In genomic region chr10:24333736-24334135, GRCh38 we compare ENCODE assay signal across 26 cellular contexts.
A peak's percentile ranks its signal among the peaks of the same experiment; 100 is the strongest.
DNase-seq lines count a peak whose midpoint lies in the region; ATAC-seq and TF ChIP-seq lines count a peak whose summit lies in the region.
"Had no signal": no experiment of that assay in that cellular context is flagged by ENCODE, and none has a peak within 500 bp of the region (broad histone marks: within the 10 kb centered on the region; RNA-seq: fewer than 3 reads in every experiment).

No MANE protein-coding gene starts in this region.

- H3K4me1 ChIP-seq in right lobe of liver = no peaks in the 10 kb centered on the region
- H3K4me1 ChIP-seq: prostate gland had no signal

- ATAC-seq in right lobe of liver = no peak
- ATAC-seq: activated T-cell treated with anti-CD3 and anti-CD28 coated beads, Interleukin-2, amount 50 U/mL, for 4 hours; GM12878; HepG2; PC-3; Right ventricle myocardium inferior had no signal

- H3K4me3 Mint-ChIP-seq in chondrocyte (ENCODE audit: unreplicated experiment) = no peak overlapping the region
- H3K4me3 Mint-ChIP-seq in mesothelial cell of epicardium = no peak overlapping the region
- H3K4me3 Mint-ChIP-seq: activated CD4-positive, alpha-beta T cell treated with anti-CD3 and anti-CD28 coated beads, Interleukin-2, amount 10 ng/mL, durations not matched to agents 7 days and 5 days; activated T-cell treated with anti-CD3 and anti-CD28 coated beads, Interleukin-2, amount 50 U/mL, for 4 hours; CD14-positive monocyte; dendritic cell treated with granulocyte-macrophage colony-stimulating factor and Interleukin-4, amounts not matched to agents 40 ng/mL and 50 ng/mL, for 4 days had no signal

- peak; percentile 75 for DNase-seq in AG10803 (ENCODE audit: low read depth)
- DNase-seq in NCI-H226 = peak; percentile 42
- no peak for DNase-seq in chondrocyte (ENCODE audit: low spot score)
- no peak for DNase-seq in mesothelial cell of epicardium (ENCODE audit: low spot score in 2 of 2, unreplicated experiment in 2 of 2)
- no peak for DNase-seq in SHP77 (lab: John Stamatoyannopoulos, UW)
- DNase-seq in NCI-H345 treated with DMSO at 0.1 percent for 48 hours (lab: John Stamatoyannopoulos, UW; ENCODE audit: unreplicated experiment) = no peak
- no peak for DNase-seq in RWPE1 (ENCODE audit: low spot score)
- no peak for DNase-seq in right lobe of liver
- DNase-seq: ACHN; activated CD4-positive, alpha-beta T cell treated with anti-CD3 and anti-CD28 coated beads, Interleukin-2, amount 10 ng/mL, durations not matched to agents 7 days and 5 days; activated T-cell treated with anti-CD3 and anti-CD28 coated beads, Interleukin-2, amount 50 U/mL, for 4 hours; Calu3; DND-41; NCI-H1694 treated with DMSO at 0.1 percent for 48 hours; NCI-H2171; NCI-H524; PC-3; stimulated activated naive CD4-positive, alpha-beta T cell had no signal

- no peaks in the 10 kb centered on the region for H3K9me3 ChIP-seq in right lobe of liver
- H3K9me3 ChIP-seq: prostate gland, suprapubic skin had no signal

- CTCF ChIA-PET in RWPE1 (lab: Yijun Ruan, JAX) = interaction anchor here (0.9 kb wide), 1 partner anchor 27 kb away, joined by 3 read pairs; no protein-coding TSS in a partner anchor

- H3K36me3 Mint-ChIP-seq in chondrocyte (ENCODE audit: low read depth) (no peaks in the 10 kb centered on the region), mesothelial cell of epicardium (peaks cover 18% of the 10 kb centered on the region)
- H3K36me3 Mint-ChIP-seq: CD14-positive monocyte had no signal

- H3K4me3 ChIP-seq in AG10803 (ENCODE audit: low read length) (no peak overlapping the region), right lobe of liver (no peak overlapping the region)
- H3K4me3 ChIP-seq: GM12878, prostate gland, suprapubic skin had no signal

- no peaks in the 10 kb centered on the region for H3K36me3 ChIP-seq in right lobe of liver
- H3K36me3 ChIP-seq: prostate gland, suprapubic skin had no signal

- TF ChIP-seq CTCF in AG10803 (conservative IDR thresholded peaks at IDR 0.05; ENCODE audit: low read length) (no peak), chondrocyte (IDR thresholded peaks at IDR 0.05) (no peak), mesothelial cell of epicardium (IDR thresholded peaks at IDR 0.05; ENCODE audit: unreplicated experiment) (no peak), RWPE1 (conservative IDR thresholded peaks at IDR 0.05; ENCODE audit: low read depth) (no peak), right lobe of liver (IDR thresholded peaks at IDR 0.05) (no peak)

- H3K27me3 ChIP-seq in right lobe of liver = no peaks in the 10 kb centered on the region
- H3K27me3 ChIP-seq: suprapubic skin had no signal

- TF ChIP-seq POLR2A in right lobe of liver (IDR thresholded peaks at IDR 0.05) = no peak

- H3K27me3 Mint-ChIP-seq in chondrocyte (ENCODE audit: low read depth) (no peaks in the 10 kb centered on the region), mesothelial cell of epicardium (ENCODE audit: low read depth) (no peaks in the 10 kb centered on the region)
- H3K27me3 Mint-ChIP-seq: activated CD4-positive, alpha-beta T cell treated with anti-CD3 and anti-CD28 coated beads, Interleukin-2, amount 10 ng/mL, durations not matched to agents 7 days and 5 days; dendritic cell treated with granulocyte-macrophage colony-stimulating factor and Interleukin-4, amounts not matched to agents 40 ng/mL and 50 ng/mL, for 4 days had no signal

- intact Hi-C loops in right lobe of liver (cut with DNase I) = no loop called here

- H3K9me3 Mint-ChIP-seq in chondrocyte (ENCODE audit: low read depth) = peaks cover 2% of the 10 kb centered on the region
- H3K9me3 Mint-ChIP-seq in mesothelial cell of epicardium = no peaks in the 10 kb centered on the region
- H3K9me3 Mint-ChIP-seq: activated CD4-positive, alpha-beta T cell treated with anti-CD3 and anti-CD28 coated beads, Interleukin-2, amount 10 ng/mL, durations not matched to agents 7 days and 5 days; activated T-cell treated with anti-CD3 and anti-CD28 coated beads, Interleukin-2, amount 50 U/mL, for 4 hours; dendritic cell treated with granulocyte-macrophage colony-stimulating factor and Interleukin-4, amounts not matched to agents 40 ng/mL and 50 ng/mL, for 4 days had no signal

- H3K27ac Mint-ChIP-seq in chondrocyte (ENCODE audit: unreplicated experiment) = peak overlapping the region; percentile 67
- peak overlapping the region; percentile 36 for H3K27ac Mint-ChIP-seq in mesothelial cell of epicardium
- H3K27ac Mint-ChIP-seq: activated CD4-positive, alpha-beta T cell treated with anti-CD3 and anti-CD28 coated beads, Interleukin-2, amount 10 ng/mL, durations not matched to agents 7 days and 5 days; CD14-positive monocyte; dendritic cell treated with granulocyte-macrophage colony-stimulating factor and Interleukin-4, amounts not matched to agents 40 ng/mL and 50 ng/mL, for 4 days had no signal

- H3K4me1 Mint-ChIP-seq in chondrocyte (ENCODE audit: low read depth) (peaks cover 39% of the 10 kb centered on the region), mesothelial cell of epicardium (peaks cover 21% of the 10 kb centered on the region)
- H3K4me1 Mint-ChIP-seq: activated CD4-positive, alpha-beta T cell treated with anti-CD3 and anti-CD28 coated beads, Interleukin-2, amount 10 ng/mL, durations not matched to agents 7 days and 5 days; CD14-positive monocyte had no signal

- H3K27ac ChIP-seq in RWPE1 = no peak overlapping the region
- no peak overlapping the region for H3K27ac ChIP-seq in right lobe of liver
- H3K27ac ChIP-seq: prostate gland, suprapubic skin, VCaP had no signal

- POLR2A ChIA-PET in RWPE1 (lab: Yijun Ruan, JAX; ENCODE audit: low non-redundant PET) = no interaction called here

Comparison
In these comparisons a context has a peak if more than half of its experiments do, and no peak if none do; other contexts are left out.
1. DNase-seq: peak in AG10803 (single experiment) and NCI-H226 (single experiment); none in chondrocyte (single experiment), mesothelial cell of epicardium (0 of 2), SHP77 (0 of 2), NCI-H345 treated with DMSO at 0.1 percent for 48 hours (single experiment), RWPE1 (single experiment) and right lobe of liver (0 of 3).